In genomic region chr12:6540181-6540877, GRCh38 we compare ENCODE assay signal across 1 cellular context.
A peak's percentile ranks its signal among the peaks of the same experiment; 100 is the strongest.
TF ChIP-seq lines count a peak whose summit lies in the region.

No MANE protein-coding gene starts in this region.

TF ChIP-seq in IMR-90, 13 proteins besides CTCF, POLR2A, EP300 and RAD21 (continued from another document):
- TF ChIP-seq SMC3 (IDR thresholded peaks at IDR 0.05; ENCODE audit: low read depth, low read length): no peak
- peak; percentile 90 for TF ChIP-seq MAZ (IDR thresholded peaks at IDR 0.05; ENCODE audit: borderline replicate concordance, low read depth, low read length)
- TF ChIP-seq USF2 (IDR thresholded peaks at IDR 0.05; ENCODE audit: low read depth, low read length): no peak
- no peak for TF ChIP-seq CHD1 (IDR thresholded peaks at IDR 0.05; ENCODE audit: low read depth, low read length)
- TF ChIP-seq NFE2L2 (IDR thresholded peaks at IDR 0.05; ENCODE audit: low read depth, low read length): no peak
- no peak for TF ChIP-seq CEBPB (IDR thresholded peaks at IDR 0.05; ENCODE audit: low read depth, low read length)
- peak; percentile 57 for TF ChIP-seq BHLHE40 (IDR thresholded peaks at IDR 0.05; ENCODE audit: low read depth, low read length)
- peak; percentile 19; the same call in 1 of the 2 replicates for TF ChIP-seq MXI1 (IDR thresholded peaks at IDR 0.05; ENCODE audit: borderline replicate concordance, low read depth, low read length)
